In genomic region chr13:27672025-27672424, GRCh38 we compare ENCODE assay signal across 25 cellular contexts.
"Had no signal": no experiment of that assay in that cellular context is flagged by ENCODE, and none has a peak within 500 bp of the region (broad histone marks: within the 10 kb centered on the region; RNA-seq: fewer than 3 reads in every experiment).

No MANE protein-coding gene starts in this region.

- H3K4me1 ChIP-seq: stomach, suprapubic skin, thyroid gland, tibial artery, tibial nerve, transverse colon, upper lobe of right lung, uterus, vagina had no signal

- H3K36me3 ChIP-seq: thoracic aorta, thyroid gland, transverse colon, uterus had no signal

- H3K27ac ChIP-seq: stomach, suprapubic skin, testis, thoracic aorta, thyroid gland, tibial artery, tibial nerve, transverse colon, upper lobe of right lung, uterus, vagina had no signal

- H3K4me3 ChIP-seq: stomach, suprapubic skin, testis, thoracic aorta, thyroid gland, tibial artery, tibial nerve, transverse colon, upper lobe of right lung, uterus, vagina had no signal

- ATAC-seq: stimulated activated effector memory CD8-positive, alpha-beta T cell treated with anti-CD3 and anti-CD28 coated beads, Interleukin-12 subunit alpha, Interleukin-12 subunit beta, amount 100 ng/mL, for 72 hours; stimulated activated memory B cell treated with anti-CD40 and anti-IgM and Interleukin-4, amounts not matched to agents 10 μg/mL and 1 μg/mL and 100 μg/mL, for 72 hours; stimulated activated naive B cell treated with anti-CD40 and anti-IgM and Interleukin-4, amounts not matched to agents 10 μg/mL and 1 μg/mL and 100 μg/mL, for 72 hours; stimulated activated naive CD8-positive, alpha-beta T cell treated with anti-CD3 and anti-CD28 coated beads, Interleukin-15, amount 100 ng/mL, for 72 hours; stimulated activated naive CD8-positive, alpha-beta T cell treated with anti-CD3 and anti-CD28 coated beads, Interleukin-15, Interleukin-2, amounts not matched to agents 100 U/mL and 50 U/mL, for 24 hours; upper lobe of right lung had no signal

- H3K9me3 ChIP-seq: stomach, suprapubic skin, testis, thoracic aorta, thyroid gland, transverse colon, upper lobe of right lung, uterus, vagina had no signal

- H3K27me3 ChIP-seq: stomach, suprapubic skin, testis, thyroid gland, tibial artery, tibial nerve, transverse colon, upper lobe of right lung, uterus, vagina had no signal

- DNase-seq: stimulated activated CD4-positive, alpha-beta T cell treated with anti-CD3 and anti-CD28 coated beads, Interleukin-2, amount 100 ng/mL, for 48 hours; stimulated activated CD4-positive, alpha-beta T cell treated with anti-CD3 and anti-CD28 coated beads, Interleukin-4, amount 100 ng/mL, for 1 hour; stimulated activated CD4-positive, alpha-beta T cell treated with anti-CD3 and anti-CD28 coated beads, Interleukin-4, amount 100 ng/mL, for 24 hours; stimulated activated CD4-positive, alpha-beta T cell treated with anti-CD3 and anti-CD28 coated beads, Interleukin-4, amount 100 ng/mL, for 4 hours; stimulated activated CD8-positive, alpha-beta memory T cell treated with anti-CD3 and anti-CD28 coated beads, Interleukin-4, amount 100 ng/mL, for 48 hours; stimulated activated naive B cell treated with anti-CD40 and anti-IgM and Interleukin-4, amounts not matched to agents 10 μg/mL and 1 μg/mL and 100 μg/mL, for 72 hours; stimulated activated naive CD4-positive, alpha-beta T cell; stimulated activated naive CD4-positive, alpha-beta T cell treated with Interleukin-2 at 50 U/mL for 16 hours; stimulated activated naive CD8-positive, alpha-beta T cell treated with anti-CD3 and anti-CD28 coated beads, Interleukin-15, amount 100 ng/mL, for 72 hours; stimulated activated naive CD8-positive, alpha-beta T cell treated with anti-CD3 and anti-CD28 coated beads, Interleukin-15, Interleukin-2, amounts not matched to agents 100 U/mL and 50 U/mL, for 24 hours; stomach; substantia nigra; testis; thyroid gland; tibial artery; transverse colon; trophoblast cell; upper lobe of right lung; uterus had no signal
